In the genomic region with DNA sequence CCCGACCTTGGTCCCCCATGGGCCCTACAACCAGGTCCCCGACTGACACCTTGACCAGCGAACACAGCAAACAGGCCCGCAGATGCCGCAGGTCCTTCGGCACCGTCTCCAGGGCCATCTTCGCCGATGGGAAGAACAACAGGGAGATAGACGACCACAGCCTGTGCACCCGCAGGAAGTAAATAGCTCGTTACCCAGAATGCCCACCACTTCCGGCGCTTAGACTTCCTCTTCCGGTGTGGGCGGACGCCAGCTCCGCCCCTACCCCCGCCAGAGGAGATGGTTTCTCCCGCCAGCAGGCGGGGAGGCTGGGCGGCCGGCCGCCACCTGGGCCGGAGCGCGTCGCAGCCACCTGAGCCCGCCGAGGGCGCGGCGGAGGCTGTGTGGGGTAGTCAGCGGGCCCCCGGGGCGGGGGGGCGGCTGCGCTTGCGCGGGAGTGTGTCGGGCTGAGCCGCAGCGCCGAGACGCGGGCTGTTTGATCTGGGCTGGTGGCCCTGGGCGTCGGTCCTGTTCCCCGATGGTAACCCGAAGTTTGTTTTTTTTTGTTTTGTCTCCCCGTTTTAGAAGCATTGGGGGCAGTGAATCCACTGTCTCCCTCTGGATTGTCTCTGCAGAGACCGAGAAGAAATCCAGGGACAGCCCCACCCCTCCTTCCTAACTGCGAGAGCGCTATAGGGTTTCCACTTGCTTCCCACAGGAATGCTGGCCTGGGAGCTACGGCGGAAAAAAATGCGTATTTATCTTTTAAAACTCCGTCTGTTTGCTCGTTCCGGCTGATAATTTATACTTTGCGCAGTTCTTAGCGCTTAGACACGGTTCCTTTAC, we compare ENCODE assay signal across 8 cellular contexts. TPM values are rescaled to one million over a fixed set of nuclear protein-coding genes. Genes with fewer than 3 reads are reported as not detected.
A peak's percentile ranks its signal among the peaks of the same experiment; 100 is the strongest.
DNase-seq lines count a peak whose midpoint lies in the region; ATAC-seq and TF ChIP-seq lines count a peak whose summit lies in the region.

A gene (minus strand): TSS at position 184 of the 825 bp plus-strand sequence. CDS start 66 bp downstream, at position 118.

- H3K36me3 ChIP-seq in heart left ventricle, result peaks cover 0 to 40% (median 37%) of the 10 kb centered on the region in 9 donors
- H3K36me3 ChIP-seq in upper lobe of left lung, result peaks cover 21 to 39% (median 36%) of the 10 kb centered on the region in 4 donors

- WGBS in heart left ventricle, 4 donors, result 0 to 1% (median 0%) methylated on average over 52 to 63 of the region's 63 CpGs
- WGBS in upper lobe of left lung, 2 donors, result 1% methylated on average over 28 to 38 of the region's 63 CpGs

- peak; percentile 96 for DNase-seq in NCI-H1436 (lab: John Stamatoyannopoulos, UW)
- DNase-seq in T-cell, result peak; percentile 81 to 93 (median 88)
- DNase-seq in amniotic epithelial cell (ENCODE audit: low read depth), result peak; percentile 92
- peak; percentile 88 to 93 (median 90) for DNase-seq in heart left ventricle
- peak; percentile 78 to 97 (median 82) for DNase-seq in posterior cingulate gyrus
- DNase-seq in upper lobe of left lung, result peak; percentile 88 to 98

- peak; percentile 80 for ATAC-seq in HG02852 (IDR thresholded peaks at IDR 0.05; ENCODE audit: unreplicated experiment)
- ATAC-seq in T-cell (replicated peaks in 1 of 4), result peak; percentile 92 to 96 (median 94)
- peak; percentile 96 to 98 (median 97) for ATAC-seq in heart left ventricle
- ATAC-seq in upper lobe of left lung (ENCODE audit: low FRiP score in 2 of 2), result peak; percentile 96 to 97

- CTCF ChIA-PET in T-cell (lab: Charles Lee), result interaction anchor here (0.7 to 3.1 kb wide), 13 partner anchors 8 to 136 kb away, joined by 3 to 32 read pairs (median 4); a partner anchor contains a TSS

- peaks cover 54 to 63% (median 59%) of the 10 kb centered on the region in 3 donors for H3K4me1 Mint-ChIP-seq in T-cell

- peak within 1 kb of the TSS; percentile 99 to 100 (median 100) for H3K4me3 Mint-ChIP-seq in T-cell

- TF ChIP-seq EP300 in upper lobe of left lung (IDR thresholded peaks at IDR 0.05), result peak in 1 of 4 donors; percentile 53

- TF ChIP-seq CTCF in heart left ventricle (IDR thresholded peaks at IDR 0.05) (peak in 2 of 12 donors; percentile 16 to 21), upper lobe of left lung (IDR thresholded peaks at IDR 0.05) (peak in 4 of 6 experiments; percentile 29 to 66 (median 49))

- H3K27me3 ChIP-seq in heart left ventricle (no peaks in the 10 kb centered on the region), upper lobe of left lung (no peaks in the 10 kb centered on the region)

- H3K36me3 Mint-ChIP-seq in T-cell, result peaks cover 29% of the 10 kb centered on the region

- H3K4me3 ChIP-seq in heart left ventricle (peak within 1 kb of the TSS; percentile 70 to 98 (median 88)), upper lobe of left lung (peak within 1 kb of the TSS; percentile 82 to 95 (median 88))

- H3K9me3 ChIP-seq in heart left ventricle (no peaks in the 10 kb centered on the region), upper lobe of left lung (no peaks in the 10 kb centered on the region)

- H3K27ac ChIP-seq in heart left ventricle, result peak within 1 kb of the TSS; percentile 84 to 98 (median 94)
- H3K27ac ChIP-seq in upper lobe of left lung, result peak within 1 kb of the TSS; percentile 91 to 97 (median 92)

- TF ChIP-seq POLR2A in GM15510 (IDR thresholded peaks at IDR 0.05; ENCODE audit: borderline replicate concordance, extremely low read depth, insufficient read length) (peak; percentile 96), heart left ventricle (IDR thresholded peaks at IDR 0.05) (peak in 1 of 2 donors; percentile 91), upper lobe of left lung (IDR thresholded peaks at IDR 0.05) (peak; percentile 6 to 95 (median 86))

- H3K9me3 Mint-ChIP-seq in T-cell, result no peaks in the 10 kb centered on the region

- POLR2A ChIA-PET in T-cell (lab: Charles Lee), result interaction anchor here (0.7 to 2.2 kb wide), 13 partner anchors 13 to 65 kb away, joined by 3 to 20 read pairs (median 4); a partner anchor contains a TSS

- peaks cover 0 to 49% (median 17%) of the 10 kb centered on the region in 12 donors for H3K4me1 ChIP-seq in heart left ventricle
- peaks cover 15 to 24% (median 17%) of the 10 kb centered on the region in 4 donors for H3K4me1 ChIP-seq in upper lobe of left lung

- H3K27ac Mint-ChIP-seq in T-cell, result peak within 1 kb of the TSS; percentile 100

- intact Hi-C loops in heart left ventricle (cut with DNase I), result loop anchor here in 8 of 10 donors (1.0 to 5.0 kb wide), 4 partner anchors 65 to 165 kb away; a partner anchor contains a TSS
- intact Hi-C loops in posterior cingulate gyrus (cut with DNase I), result loop anchor here (5.0 to 10.0 kb wide), 2 partner anchors 65 to 163 kb away; a partner anchor contains a TSS

- H3K27me3 Mint-ChIP-seq in T-cell, result no peaks in the 10 kb centered on the region

RNA-seq across cellular contexts. Expression of the gene that starts here (rescaled TPM):
- 10 to 100 TPM; 40.5 to 77.3 (median 63.2) TPM for total RNA-seq in T-cell
- total RNA-seq in heart left ventricle, result 10 to 100 TPM; 44.1 to 69.9 (median 58.0) TPM
- 10 to 100 TPM; 53.9 to 92.7 TPM for polyA plus RNA-seq in heart left ventricle
- 10 to 100 TPM; 22.0 to 80.5 (median 40.4) TPM for total RNA-seq in upper lobe of left lung

Comparison
In these comparisons a context has a peak if more than half of its experiments do, and no peak if none do; other contexts are left out.
1. Peak in every context shown above with its lines: DNase-seq, ATAC-seq, H3K4me3 ChIP-seq and H3K27ac ChIP-seq.